ENCODE assay signal across 8 cellular contexts in the genomic region with DNA sequence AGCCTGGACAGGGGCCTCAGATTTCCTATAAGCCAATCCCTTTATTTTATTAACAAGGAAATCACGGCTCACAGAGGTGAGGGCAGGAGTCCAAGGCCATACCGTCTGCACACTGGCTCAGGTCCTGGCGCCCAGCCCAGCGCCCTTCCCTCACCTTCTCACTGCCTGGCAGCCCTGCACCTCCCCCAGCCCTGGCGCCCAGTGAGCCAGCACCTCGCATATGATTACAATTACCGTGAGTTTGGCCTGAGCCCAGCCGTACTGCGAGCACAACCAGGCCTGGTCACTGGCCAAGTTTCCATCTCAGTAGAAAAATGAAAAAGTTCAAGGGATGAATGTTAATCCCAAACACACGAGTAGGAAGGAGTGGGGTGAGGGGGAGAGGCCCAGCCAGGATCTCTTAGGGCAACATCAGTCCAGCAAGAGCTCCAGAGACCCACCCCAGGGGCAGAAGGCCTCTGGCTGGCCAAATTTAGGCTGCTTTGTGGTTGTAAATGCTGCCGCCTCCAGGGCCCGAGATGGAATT.
DNase-seq lines count a peak whose midpoint lies in the region; ATAC-seq and TF ChIP-seq lines count a peak whose summit lies in the region.

No MANE protein-coding gene starts in this region.

- H3K4me1 ChIP-seq in lung (ENCODE audit: control insufficient read depth in 2 of 2, insufficient read depth in 2 of 2, low read length in 2 of 2) (peaks cover 29 to 37% of the 10 kb centered on the region in 2 donors), aorta (ENCODE audit: control insufficient read depth in 1 of 2, insufficient read depth in 2 of 2, low read length in 2 of 2) (peaks cover 4 to 21% of the 10 kb centered on the region in 2 donors)

- H3K4me1 Mint-ChIP-seq in chondrocyte (ENCODE audit: low read depth) = peaks cover 72% of the 10 kb centered on the region

- no peaks in the 10 kb centered on the region for H3K36me3 Mint-ChIP-seq in chondrocyte (ENCODE audit: low read depth)

- H3K9me3 ChIP-seq in lung (ENCODE audit: control insufficient read depth in 2 of 2, insufficient read depth in 1 of 2, low read length in 1 of 2) (no peaks in the 10 kb centered on the region), aorta (ENCODE audit: control insufficient read depth, low read length) (no peaks in the 10 kb centered on the region)

- TF ChIP-seq CTCF in chondrocyte (IDR thresholded peaks at IDR 0.05) (peak; percentile 47), lung (IDR thresholded peaks at IDR 0.05; ENCODE audit: control extremely low read depth, extremely low read depth) (no peak), GM20000 (IDR thresholded peaks at IDR 0.05; ENCODE audit: extremely low read depth, missing control alignments) (no peak)

- no peak overlapping the region for H3K4me3 ChIP-seq in lung
- H3K4me3 ChIP-seq in aorta (ENCODE audit: low read length in 2 of 2) = no peak overlapping the region

- intact Hi-C loops in aorta (cut with DNase I) = loop anchor here in 1 of 2 donors (5.0 kb wide), 1 partner anchor 35 kb away; no protein-coding TSS in a partner anchor

- WGBS in lung, 2 donors = 37 to 63% methylated on average over 12 of the region's 12 CpGs
- WGBS in aorta, 2 donors = 4 to 5% methylated on average over 12 of the region's 12 CpGs

- H3K27me3 ChIP-seq in lung (ENCODE audit: control insufficient read depth, insufficient read depth) = no peaks in the 10 kb centered on the region
- no peaks in the 10 kb centered on the region for H3K27me3 ChIP-seq in aorta (ENCODE audit: control insufficient read depth in 1 of 2, insufficient read depth in 2 of 2, low read length in 1 of 2)

- no peaks in the 10 kb centered on the region for H3K9me3 Mint-ChIP-seq in chondrocyte (ENCODE audit: low read depth)

- no peak overlapping the region for H3K4me3 Mint-ChIP-seq in chondrocyte (ENCODE audit: unreplicated experiment)

- DNase-seq in AG08395 (ENCODE audit: low spot score) (peak; percentile 92), NCI-H1694 (lab: John Stamatoyannopoulos, UW) (peak; percentile 69), chondrocyte (ENCODE audit: low spot score) (no peak), lung (ENCODE audit: low spot score) (peak; percentile 89), aorta (peak; percentile 93 to 95), GM20000 (ENCODE audit: low spot score) (no peak)
- no peak for DNase-seq in stimulated activated CD4-positive, alpha-beta T cell treated with anti-CD3 and anti-CD28 coated beads, Interleukin-15, amount 100 ng/mL, for 24 hours

- no peaks in the 10 kb centered on the region for H3K27me3 Mint-ChIP-seq in chondrocyte (ENCODE audit: low read depth)

- ATAC-seq in lung (ENCODE audit: insufficient read depth, low FRiP score) (peak; percentile 72), aorta (ENCODE audit: low FRiP score) (peak; percentile 83), GM21717 (IDR thresholded peaks at IDR 0.05; ENCODE audit: unreplicated experiment) (no peak)

- H3K36me3 ChIP-seq in lung (ENCODE audit: control insufficient read depth in 2 of 2, insufficient read depth in 2 of 2, low read length in 2 of 2) = no peaks in the 10 kb centered on the region
- H3K36me3 ChIP-seq in aorta (ENCODE audit: control insufficient read depth in 1 of 2, insufficient read depth in 2 of 2, low read length in 1 of 2) = no peaks in the 10 kb centered on the region

- H3K27ac Mint-ChIP-seq in chondrocyte (ENCODE audit: unreplicated experiment) = peak overlapping the region; percentile 96

- H3K27ac ChIP-seq in lung (ENCODE audit: low read depth in 1 of 2, low read length in 1 of 2) (peak overlapping the region; percentile 82 to 92), aorta (ENCODE audit: low read depth in 1 of 2, low read length in 2 of 2) (peak overlapping the region; percentile 85 to 91)

Comparison
In these comparisons a context has a peak if more than half of its experiments do, and no peak if none do; other contexts are left out.
1. DNase-seq: peak in AG08395 (single experiment), NCI-H1694 (single experiment), lung (single experiment) and aorta (2 of 2); none in chondrocyte (single experiment), stimulated activated CD4-positive, alpha-beta T cell treated with anti-CD3 and anti-CD28 coated beads, Interleukin-15, amount 100 ng/mL, for 24 hours (single experiment) and GM20000 (single experiment).